In the genomic region with DNA sequence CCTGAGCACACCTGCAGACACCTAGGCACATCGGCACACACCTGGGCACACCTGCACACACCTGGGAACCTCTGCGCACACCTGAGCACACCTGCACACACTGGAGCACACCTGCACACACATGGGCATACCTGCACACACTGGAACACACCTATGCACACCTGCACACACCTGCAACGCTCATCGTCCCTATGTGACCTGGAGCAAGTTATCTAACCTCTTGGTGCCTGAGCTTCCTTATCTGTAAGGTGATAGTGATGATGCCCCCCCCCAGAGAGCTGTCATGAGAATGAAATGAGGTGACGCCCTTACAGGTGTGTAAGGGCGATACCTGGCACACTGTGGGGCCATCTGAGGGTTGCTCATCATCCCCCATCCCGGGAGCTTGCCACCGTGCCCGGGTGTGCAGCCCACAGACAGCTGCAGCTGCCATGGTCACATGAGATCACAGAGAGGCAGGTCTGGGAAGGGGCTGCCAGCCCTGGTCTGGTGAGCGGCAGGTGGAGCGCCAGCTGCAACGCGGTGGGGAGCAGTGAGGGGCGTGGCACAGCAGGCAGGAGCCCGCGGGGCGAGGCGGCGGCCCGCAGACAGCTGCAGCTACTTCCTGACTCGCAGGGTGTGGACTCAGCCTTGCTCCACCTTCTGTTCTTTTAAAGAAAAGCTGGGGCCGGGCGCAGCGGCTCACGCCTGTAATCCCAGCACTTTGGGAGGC, we compare ENCODE assay signal across 8 cellular contexts. TPM values are rescaled to one million over a fixed set of nuclear protein-coding genes. Genes with fewer than 3 reads are reported as not detected.
A peak's percentile ranks its signal among the peaks of the same experiment; 100 is the strongest.
DNase-seq lines count a peak whose midpoint lies in the region; ATAC-seq and TF ChIP-seq lines count a peak whose summit lies in the region.

No MANE protein-coding gene starts in this region.

- no peaks in the 10 kb centered on the region for H3K27me3 ChIP-seq in SJCRH30

- intact Hi-C loops in natural killer cell (cut with micrococcal nuclease): no loop called here

- H3K27me3 Mint-ChIP-seq in activated naive CD8-positive, alpha-beta T cell treated with anti-CD3 and anti-CD28 coated beads for 36 hours: no peaks in the 10 kb centered on the region
- H3K27me3 Mint-ChIP-seq in natural killer cell (ENCODE audit: low read depth in 2 of 2): peaks cover 0 to 11% of the 10 kb centered on the region in 2 donors

- peaks cover 43% of the 10 kb centered on the region for H3K4me1 ChIP-seq in SJCRH30

- H3K36me3 Mint-ChIP-seq in activated naive CD8-positive, alpha-beta T cell treated with anti-CD3 and anti-CD28 coated beads for 36 hours: no peaks in the 10 kb centered on the region
- no peaks in the 10 kb centered on the region for H3K36me3 Mint-ChIP-seq in natural killer cell

- ATAC-seq in GM21447 (IDR thresholded peaks at IDR 0.05; ENCODE audit: unreplicated experiment) (peak; percentile 64), natural killer cell (peak; percentile 79 to 93 (median 89))

- no peak overlapping the region for H3K27ac Mint-ChIP-seq in activated naive CD8-positive, alpha-beta T cell treated with anti-CD3 and anti-CD28 coated beads for 36 hours
- peak overlapping the region; percentile 31 to 85 for H3K27ac Mint-ChIP-seq in natural killer cell

- H3K27ac ChIP-seq in SJCRH30 (no peak overlapping the region), coronary artery (no peak overlapping the region)

- H3K4me3 ChIP-seq in SJCRH30 (no peak overlapping the region), coronary artery (no peak overlapping the region)

- H3K9me3 Mint-ChIP-seq in activated naive CD8-positive, alpha-beta T cell treated with anti-CD3 and anti-CD28 coated beads for 36 hours: peaks cover 2% of the 10 kb centered on the region
- no peaks in the 10 kb centered on the region for H3K9me3 Mint-ChIP-seq in natural killer cell

- H3K9me3 ChIP-seq in SJCRH30 (replicated peaks): no peaks in the 10 kb centered on the region

- no peak for TF ChIP-seq CTCF in natural killer cell (IDR thresholded peaks at IDR 0.05)
- TF ChIP-seq CTCF in coronary artery (IDR thresholded peaks at IDR 0.05): no peak

- H3K4me1 Mint-ChIP-seq in activated naive CD8-positive, alpha-beta T cell treated with anti-CD3 and anti-CD28 coated beads for 36 hours: peaks cover 28% of the 10 kb centered on the region
- H3K4me1 Mint-ChIP-seq in natural killer cell: peaks cover 10 to 31% of the 10 kb centered on the region in 2 donors

- H3K4me3 Mint-ChIP-seq in activated naive CD8-positive, alpha-beta T cell treated with anti-CD3 and anti-CD28 coated beads for 36 hours: peak overlapping the region; percentile 25
- H3K4me3 Mint-ChIP-seq in natural killer cell: peak overlapping the region; percentile 84

- no peaks in the 10 kb centered on the region for H3K36me3 ChIP-seq in SJCRH30

- peak; percentile 36 for DNase-seq in CD1c-positive myeloid dendritic cell (ENCODE audit: extremely low spot score)
- DNase-seq in NCI-H1092 (lab: John Stamatoyannopoulos, UW): peak; percentile 84
- DNase-seq in SJCRH30: peak; percentile 95 to 96
- DNase-seq in activated naive CD8-positive, alpha-beta T cell treated with anti-CD3 and anti-CD28 coated beads for 36 hours: peak; percentile 64
- DNase-seq in natural killer cell: peak; percentile 47
- DNase-seq in amygdala (lab: John Stamatoyannopoulos, UW): no peak
- DNase-seq in coronary artery (ENCODE audit: low spot score): no peak

RNA-seq across cellular contexts. Expression of gene FBRSL1, which starts 59.9 kb away (rescaled TPM):
- 15.6 and 15.7 TPM in 2 replicates for total RNA-seq in SJCRH30 (2014; rRNA removed; shearing (Covaris generic))
- 10 to 100 TPM; 53.1 to 55.9 TPM for total RNA-seq in activated naive CD8-positive, alpha-beta T cell treated with anti-CD3 and anti-CD28 coated beads for 36 hours
- total RNA-seq in natural killer cell: 10 to 100 TPM; 67.5 to 78.0 (median 76.2) TPM

Comparison
In these comparisons a context has a peak if more than half of its experiments do, and no peak if none do; other contexts are left out.
1. DNase-seq: peak in CD1c-positive myeloid dendritic cell (single experiment), NCI-H1092 (single experiment), SJCRH30 (2 of 2), activated naive CD8-positive, alpha-beta T cell treated with anti-CD3 and anti-CD28 coated beads for 36 hours (single experiment) and natural killer cell (single experiment); none in amygdala (0 of 56) and coronary artery (single experiment).